In the genomic region with DNA sequence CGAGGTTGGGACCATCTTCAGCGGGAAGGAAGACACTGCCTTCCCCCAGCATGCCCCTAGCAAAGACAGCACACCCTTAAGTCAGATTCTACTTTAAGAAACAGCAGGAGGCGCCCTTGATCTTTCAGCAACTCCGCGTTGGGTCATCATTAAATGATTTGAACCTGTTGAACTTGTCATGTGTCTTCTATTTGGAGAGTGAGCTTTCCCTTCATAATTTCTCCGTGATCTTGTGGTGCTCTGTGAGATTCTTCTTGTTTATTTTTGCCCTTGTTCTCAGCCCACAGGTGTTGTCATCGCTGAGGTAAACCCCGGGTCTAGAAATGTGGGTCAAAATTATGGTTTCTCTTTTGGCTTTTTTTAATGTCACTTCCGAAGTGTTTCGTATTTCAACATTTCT, we compare ENCODE assay signal across 14 cellular contexts. TPM values are rescaled to one million over a fixed set of nuclear protein-coding genes. Genes with fewer than 3 reads are reported as not detected.
DNase-seq lines count a peak whose midpoint lies in the region; ATAC-seq and TF ChIP-seq lines count a peak whose summit lies in the region.
"Had no signal": no experiment of that assay in that cellular context is flagged by ENCODE, and none has a peak within 500 bp of the region (broad histone marks: within the 10 kb centered on the region; RNA-seq: fewer than 3 reads in every experiment).

No MANE protein-coding gene starts in this region.

- H3K27me3 ChIP-seq in A673 (replicated peaks; ENCODE audit: insufficient read depth, low read depth, low read length, poor library complexity) (no peaks in the 10 kb centered on the region), GM23248 (replicated peaks; ENCODE audit: insufficient read depth) (no peaks in the 10 kb centered on the region)
- H3K27me3 ChIP-seq in CD4-positive, alpha-beta T cell (ENCODE audit: control insufficient read depth, insufficient read depth, low read length), result no peaks in the 10 kb centered on the region
- H3K27me3 ChIP-seq: stomach had no signal

- H3K79me2 ChIP-seq in GM23248 (ENCODE audit: insufficient read depth), result no peaks in the 10 kb centered on the region

- BruUV-seq in A673 (replicated peaks; lab: Mats Ljungman, UMichigan), result no TSS peak

- peak; percentile 48 for TF ChIP-seq CTCF in A673 (conservative IDR thresholded peaks at IDR 0.05; ENCODE audit: low read depth, low read length)
- no peak for TF ChIP-seq CTCF in CD4-positive, alpha-beta T cell (IDR thresholded peaks at IDR 0.05)

- H4K20me1 ChIP-seq in GM23248 (ENCODE audit: insufficient read depth), result no peaks in the 10 kb centered on the region

- H3K27ac Mint-ChIP-seq in CD4-positive, alpha-beta T cell, result no peak overlapping the region
- H3K27ac Mint-ChIP-seq: CD14-positive monocyte had no signal

- H3K9me3 Mint-ChIP-seq in CD4-positive, alpha-beta T cell, result no peaks in the 10 kb centered on the region
- H3K9me3 Mint-ChIP-seq: activated T-cell treated with anti-CD3 and anti-CD28 coated beads, Interleukin-2, amount 50 U/mL, for 4 hours had no signal

- H3K4me3 Mint-ChIP-seq in CD4-positive, alpha-beta T cell, result no peak overlapping the region
- H3K4me3 Mint-ChIP-seq: activated T-cell treated with anti-CD3 and anti-CD28 coated beads, Interleukin-2, amount 50 U/mL, for 4 hours; CD14-positive monocyte had no signal

- no peaks in the 10 kb centered on the region for H3K4me1 ChIP-seq in A673 (ENCODE audit: insufficient read depth, low read length, poor library complexity, severe bottlenecking)
- H3K4me1 ChIP-seq in GM23248 (ENCODE audit: insufficient read depth), result peaks cover 50% of the 10 kb centered on the region

- H3K4me2 ChIP-seq in GM23248 (ENCODE audit: unreplicated experiment), result peak overlapping the region; percentile 81

- H3K36me3 Mint-ChIP-seq in CD4-positive, alpha-beta T cell (ENCODE audit: low read depth), result no peaks in the 10 kb centered on the region
- H3K36me3 Mint-ChIP-seq: CD14-positive monocyte had no signal

- no peaks in the 10 kb centered on the region for H3K4me1 Mint-ChIP-seq in CD4-positive, alpha-beta T cell (ENCODE audit: low read depth)
- H3K4me1 Mint-ChIP-seq: CD14-positive monocyte had no signal

- H3K9me3 ChIP-seq in A673 (ENCODE audit: low read depth, low read length, poor library complexity, severe bottlenecking), result no peaks in the 10 kb centered on the region
- H3K9me3 ChIP-seq in GM23248 (ENCODE audit: low read depth), result no peaks in the 10 kb centered on the region
- no peaks in the 10 kb centered on the region for H3K9me3 ChIP-seq in CD4-positive, alpha-beta T cell (ENCODE audit: control insufficient read depth, low read length)
- H3K9me3 ChIP-seq: stomach had no signal

- no peaks in the 10 kb centered on the region for H3K9me2 ChIP-seq in GM23248 (ENCODE audit: insufficient read depth)

- no peak overlapping the region for H3K4me3 ChIP-seq in A673 (ENCODE audit: low read depth, low read length, poor library complexity, severe bottlenecking)
- peak overlapping the region; percentile 44 for H3K4me3 ChIP-seq in GM23248
- H3K4me3 ChIP-seq: stomach had no signal

- peak overlapping the region; percentile 53 for H3K9ac ChIP-seq in GM23248

- peak overlapping the region; percentile 53 for H2AFZ ChIP-seq in GM23248

- intact Hi-C loops in A673 (cut with micrococcal nuclease; ENCODE audit: unreplicated experiment), result no loop called here
- intact Hi-C loops in CD4-positive, alpha-beta T cell (cut with DNase I, micrococcal nuclease), result no loop called here

- POLR2A ChIA-PET in A673 (lab: Charles Lee; ENCODE audit: low non-redundant PET), result no interaction called here
- POLR2A ChIA-PET in CD4-positive, alpha-beta T cell (lab: Charles Lee), result no interaction called here

- 31 to 34% methylated on average over 10 of the region's 10 CpGs for WGBS in GM23248 (ENCODE audit: low coverage in 1 of 2, low lambda C conversion rate in 2 of 2, missing lambda C conversion rate in 2 of 2), 2 experiments

- CTCF ChIA-PET in A673 (lab: Charles Lee), result no interaction called here
- CTCF ChIA-PET in CD4-positive, alpha-beta T cell (lab: Charles Lee), result no interaction called here

- peaks cover 43% of the 10 kb centered on the region for H3F3A ChIP-seq in GM23248 (ENCODE audit: insufficient read depth)

- in situ Hi-C loops in GM23248 (cut with MboI), result loop anchor here (25.0 kb wide), 1 partner anchor 1540 kb away; no protein-coding TSS in a partner anchor

- no peaks in the 10 kb centered on the region for H3K27me3 Mint-ChIP-seq in CD4-positive, alpha-beta T cell

- no peak for ATAC-seq in GM18520 (IDR thresholded peaks at IDR 0.05; ENCODE audit: unreplicated experiment)
- ATAC-seq in CD4-positive, alpha-beta T cell (ENCODE audit: poor library complexity), result no peak
- ATAC-seq: activated T-cell treated with anti-CD3 and anti-CD28 coated beads, Interleukin-2, amount 50 U/mL, for 4 hours had no signal

- DNase-seq in A673 (ENCODE audit: low spot score), result peak; percentile 54
- DNase-seq in GM23248, result peak; percentile 74
- peak; percentile 10 for DNase-seq in OCI-M1 (lab: John Stamatoyannopoulos, UW)
- peak; percentile 78 for DNase-seq in fibroblast of peridontal ligament (ENCODE audit: extremely low read depth)
- no peak for DNase-seq in putamen (ENCODE audit: low spot score)
- no peak for DNase-seq in CD4-positive, alpha-beta T cell
- DNase-seq in stimulated activated CD4-positive, alpha-beta T cell treated with anti-CD3 and anti-CD28 coated beads, Interleukin-4, amount 100 ng/mL, for 4 hours, result no peak
- DNase-seq: activated T-cell treated with anti-CD3 and anti-CD28 coated beads, Interleukin-2, amount 50 U/mL, for 4 hours; caudate nucleus; midbrain; stomach had no signal

- H3K27ac ChIP-seq in A673 (ENCODE audit: low read depth, low read length, poor library complexity, severe bottlenecking), result no peak overlapping the region
- peak overlapping the region; percentile 59 for H3K27ac ChIP-seq in GM23248
- H3K27ac ChIP-seq in CD4-positive, alpha-beta T cell (ENCODE audit: low read depth, low read length), result no peak overlapping the region
- H3K27ac ChIP-seq: stomach, VCaP had no signal

- H3K36me3 ChIP-seq in A673 (ENCODE audit: insufficient read depth, low read length, poor library complexity, severe bottlenecking), result no peaks in the 10 kb centered on the region
- H3K36me3 ChIP-seq in GM23248 (ENCODE audit: low read depth), result no peaks in the 10 kb centered on the region
- H3K36me3 ChIP-seq: stomach had no signal

RNA-seq across cellular contexts. Expression of gene PITRM1, which starts 49.5 kb away (rescaled TPM):
- 80.1 and 83.5 TPM in 2 replicates for total RNA-seq in A673 (2021)
- total RNA-seq in GM23248 (2014; rRNA removed; shearing (Covaris generic)), result 75.5 and 94.4 TPM in 2 replicates
- 79.7 and 81.9 TPM in 2 replicates for polyA plus RNA-seq in GM23248 (2016; fragmentation: Nextera tagmentation; extraction: Ambion mirVana)
- 10 to 100 TPM; 76.7 to 77.8 TPM for total RNA-seq in CD4-positive, alpha-beta T cell

Comparison
In these comparisons a context has a peak if more than half of its experiments do, and no peak if none do; other contexts are left out.
1. DNase-seq: peak in A673 (single experiment), GM23248 (single experiment), OCI-M1 (single experiment) and fibroblast of peridontal ligament (single experiment); none in putamen (single experiment), CD4-positive, alpha-beta T cell (0 of 10) and stimulated activated CD4-positive, alpha-beta T cell treated with anti-CD3 and anti-CD28 coated beads, Interleukin-4, amount 100 ng/mL, for 4 hours (0 of 2).